ENCODE assay signal across 8 cellular contexts in the genomic region with DNA sequence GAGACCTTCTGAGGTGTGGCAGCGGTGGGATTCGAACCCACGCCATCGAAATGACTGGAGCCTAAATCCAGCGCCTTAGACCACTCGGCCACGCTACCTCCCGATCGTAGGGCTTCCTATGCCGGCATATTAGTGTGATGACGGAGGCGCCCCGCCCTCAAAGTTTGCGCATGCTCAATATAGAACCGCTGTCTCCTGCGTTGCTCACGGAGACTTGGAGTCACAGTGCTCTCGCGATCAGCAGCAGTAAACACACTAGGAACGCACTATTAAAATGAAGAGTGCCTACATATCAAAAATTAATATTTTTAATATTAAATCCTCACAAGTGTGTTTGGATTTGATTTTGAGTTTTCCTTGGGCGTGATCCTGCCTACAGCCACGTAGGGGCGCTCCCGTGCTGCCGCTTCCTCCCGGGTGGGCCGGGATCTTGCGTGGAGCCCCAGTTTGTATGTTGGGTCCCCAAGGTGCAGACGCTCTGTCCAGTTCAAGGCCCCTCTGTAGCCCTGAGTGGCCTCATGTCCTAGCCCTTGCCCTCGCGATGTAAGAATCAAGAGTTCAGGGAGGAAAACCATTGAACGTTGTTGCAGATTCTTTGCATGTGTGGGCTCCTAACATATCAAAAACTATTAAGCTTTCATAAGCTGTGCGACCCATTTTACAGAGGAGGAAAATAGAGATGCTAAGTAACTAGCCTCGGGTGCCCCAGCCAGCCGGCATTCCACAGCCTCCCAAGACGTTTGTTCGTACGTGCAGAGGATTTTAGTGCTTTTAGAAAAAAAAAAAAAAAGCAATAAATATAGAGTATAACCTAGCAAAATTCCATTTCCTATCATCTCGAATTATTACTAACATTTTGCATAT. TPM values are rescaled to one million over a fixed set of nuclear protein-coding genes. Genes with fewer than 3 reads are reported as not detected.
DNase-seq lines count a peak whose midpoint lies in the region; ATAC-seq and TF ChIP-seq lines count a peak whose summit lies in the region.

No MANE protein-coding gene starts in this region.

- TF ChIP-seq POLR2A in testis (IDR thresholded peaks at IDR 0.05), result no peak

- peak overlapping the region; percentile 74 to 90 (median 85) for H3K27ac Mint-ChIP-seq in CD14-positive monocyte
- H3K27ac Mint-ChIP-seq in activated naive CD8-positive, alpha-beta T cell treated with anti-CD3 and anti-CD28 coated beads for 36 hours, result peak overlapping the region; percentile 96

- no peaks in the 10 kb centered on the region for H3K9me3 Mint-ChIP-seq in CD14-positive monocyte
- H3K9me3 Mint-ChIP-seq in activated naive CD8-positive, alpha-beta T cell treated with anti-CD3 and anti-CD28 coated beads for 36 hours, result peaks cover 13% of the 10 kb centered on the region

- no peaks in the 10 kb centered on the region for H3K36me3 Mint-ChIP-seq in CD14-positive monocyte
- H3K36me3 Mint-ChIP-seq in activated naive CD8-positive, alpha-beta T cell treated with anti-CD3 and anti-CD28 coated beads for 36 hours, result peaks cover 13% of the 10 kb centered on the region

- H3K9me3 ChIP-seq in osteoblast (ENCODE audit: low read depth, low read length), result no peaks in the 10 kb centered on the region
- no peaks in the 10 kb centered on the region for H3K9me3 ChIP-seq in testis

- peak overlapping the region; percentile 72 for H3K4me3 ChIP-seq in osteoblast (ENCODE audit: insufficient read depth, low read length)
- peak overlapping the region; percentile 54 to 66 for H3K4me3 ChIP-seq in testis

- peak overlapping the region; percentile 87 for H3K4me2 ChIP-seq in osteoblast (ENCODE audit: insufficient read depth, low read length)

- no peaks in the 10 kb centered on the region for H3K27me3 ChIP-seq in osteoblast (ENCODE audit: insufficient read depth, low read length)
- H3K27me3 ChIP-seq in testis, result no peaks in the 10 kb centered on the region

- H3K27me3 Mint-ChIP-seq in CD14-positive monocyte (ENCODE audit: low read depth in 3 of 3), result peaks cover 6 to 11% (median 10%) of the 10 kb centered on the region in 3 donors
- H3K27me3 Mint-ChIP-seq in activated naive CD8-positive, alpha-beta T cell treated with anti-CD3 and anti-CD28 coated beads for 36 hours, result peaks cover 6% of the 10 kb centered on the region

- H3K79me2 ChIP-seq in osteoblast (ENCODE audit: insufficient read depth, low read length), result no peaks in the 10 kb centered on the region

- peak; percentile 86 for DNase-seq in CD14-positive monocyte (ENCODE audit: low spot score)
- DNase-seq in NCI-H1105 treated with DMSO at 0.1 percent for 48 hours (lab: John Stamatoyannopoulos, UW), result peak; percentile 68
- DNase-seq in SKM-1 treated with dmso at 0.1 percent for 144 hours (lab: John Stamatoyannopoulos, UW; ENCODE audit: unreplicated experiment), result peak; percentile 70
- DNase-seq in activated naive CD8-positive, alpha-beta T cell treated with anti-CD3 and anti-CD28 coated beads for 36 hours, result peak; percentile 88
- DNase-seq in head of caudate nucleus, result peak; percentile 75 to 98 (median 93)
- DNase-seq in osteoblast (ENCODE audit: insufficient read length, low spot score, missing footprints), result peak; percentile 89
- peak; percentile 95 for DNase-seq in testis

- TF ChIP-seq CTCF in CD14-positive monocyte (IDR thresholded peaks at IDR 0.05) (peak; percentile 96), osteoblast (IDR thresholded peaks at IDR 0.05; ENCODE audit: extremely low read depth, low read depth, low read length) (peak; percentile 84), testis (IDR thresholded peaks at IDR 0.05) (peak; percentile 81 to 89 (median 82))

- peak; percentile 27 for ATAC-seq in GM21737 (IDR thresholded peaks at IDR 0.05; ENCODE audit: unreplicated experiment)

- peaks cover 30% of the 10 kb centered on the region for H3K4me1 ChIP-seq in osteoblast (ENCODE audit: insufficient read depth, low read length)
- peaks cover 4% of the 10 kb centered on the region for H3K4me1 ChIP-seq in testis

- intact Hi-C loops in CD14-positive monocyte (cut with micrococcal nuclease) (loop anchor here (10.0 kb wide), 2 partner anchors 179 to 601 kb away; partner anchors contain the start of genes CDR2 (in 2 of the 2) and METTL9 (in 1 of the 2)), head of caudate nucleus (cut with DNase I) (loop anchor here (2.0 to 5.0 kb wide), 3 partner anchors 101 to 244 kb away; partner anchors contain the start of genes CDR2, POLR3E and UQCRC2), testis (cut with DNase I; ENCODE audit: low total_unique reads) (loop anchor here (5.0 kb wide), 1 partner anchor 101 kb away; the partner anchor contains the start of gene POLR3E)

- no peaks in the 10 kb centered on the region for H3K36me3 ChIP-seq in osteoblast (ENCODE audit: insufficient read depth, low read length)
- no peaks in the 10 kb centered on the region for H3K36me3 ChIP-seq in testis (ENCODE audit: low read depth, missing control alignments)

- H3K4me1 Mint-ChIP-seq in CD14-positive monocyte, result peaks cover 28% of the 10 kb centered on the region
- peaks cover 40% of the 10 kb centered on the region for H3K4me1 Mint-ChIP-seq in activated naive CD8-positive, alpha-beta T cell treated with anti-CD3 and anti-CD28 coated beads for 36 hours

- H3K27ac ChIP-seq in osteoblast (ENCODE audit: low read depth, low read length) (peak overlapping the region; percentile 45), testis (peak overlapping the region; percentile 41 to 83)

- H4K20me1 ChIP-seq in osteoblast (ENCODE audit: insufficient read depth, low read length), result no peaks in the 10 kb centered on the region

- 1% methylated on average over 39 of the region's 39 CpGs for WGBS in testis, 2 donors

- peak overlapping the region; percentile 79 to 89 for H3K4me3 Mint-ChIP-seq in CD14-positive monocyte
- peak overlapping the region; percentile 80 for H3K4me3 Mint-ChIP-seq in activated naive CD8-positive, alpha-beta T cell treated with anti-CD3 and anti-CD28 coated beads for 36 hours

- peak overlapping the region; percentile 88 for H2AFZ ChIP-seq in osteoblast (ENCODE audit: low read length)

RNA-seq across cellular contexts. Expression of gene EEF2K, which starts 10.2 kb away (rescaled TPM):
- polyA plus RNA-seq in CD14-positive monocyte (1 to 10 TPM in 1 of 2 donors, under 1 TPM in 1; 0.85 to 1.7 TPM), testis (ENCODE audit: insufficient read depth, low read depth, low replicate concordance) (6.6 TPM)
- total RNA-seq in activated naive CD8-positive, alpha-beta T cell treated with anti-CD3 and anti-CD28 coated beads for 36 hours, result 10 to 100 TPM; 28.9 to 32.5 TPM
- total RNA-seq in osteoblast (34.2 and 41.6 TPM in 2 replicates), testis (10 to 100 TPM; 10.2 to 11.1 TPM)

RNA-seq across cellular contexts. Expression of gene SDR42E2, which starts 33.6 kb away (rescaled TPM):
- polyA plus RNA-seq in CD14-positive monocyte, result under 1 TPM; 0.16 to 0.23 TPM
- not detected for total RNA-seq in activated naive CD8-positive, alpha-beta T cell treated with anti-CD3 and anti-CD28 coated beads for 36 hours
- total RNA-seq in osteoblast, result not detected in 2 replicates
- under 1 TPM; 0.31 TPM for total RNA-seq in testis
- polyA plus RNA-seq in testis (ENCODE audit: insufficient read depth, low read depth, low replicate concordance), result 1.4 TPM

Comparison
In these comparisons a context has a peak if more than half of its experiments do, and no peak if none do; other contexts are left out.
1. Peak in every context shown above with its lines: DNase-seq, ATAC-seq, H3K4me3 ChIP-seq and H3K27ac ChIP-seq.